6 cellular contexts compared by ENCODE assay signal in genomic region chr11:65096926-65097325, GRCh38. TPM values are rescaled to one million over a fixed set of nuclear protein-coding genes. Genes with fewer than 3 reads are reported as not detected.
DNase-seq lines count a peak whose midpoint lies in the region; FAIRE-seq and TF ChIP-seq lines count a peak whose summit lies in the region.

No MANE protein-coding gene starts in this region.

- H2AK5ac ChIP-seq in H1 (ENCODE audit: low read depth, low read length): no peak overlapping the region

- H4K8ac ChIP-seq in H1 (ENCODE audit: extremely low read depth, insufficient read depth, low read length): no peak overlapping the region; the same call in 1 of the 2 replicates

- POLR2A ChIA-PET in H1 (lab: Charles Lee; ENCODE audit: partially characterized antibody): interaction anchor here (0.7 to 16.8 kb wide), 13 partner anchors 9 to 293 kb away, joined by 3 to 230 read pairs (median 5); partner anchors contain the start of genes ARL2, BATF2, CDCA5 and FAU

- no peaks in the 10 kb centered on the region for H3K9me3 ChIP-seq in H1 (ENCODE audit: insufficient read depth in 2 of 2, low read depth in 1 of 2, low read length in 1 of 2)

- H3K4me3 ChIP-seq in LNCaP clone FGC (ENCODE audit: low read depth, low read length) (peak overlapping the region; percentile 75), H1 (ENCODE audit: extremely low read depth in 1 of 4, insufficient read depth in 2 of 4, low read depth in 3 of 4, low read length in 4 of 4) (peak overlapping the region; percentile 29 to 88 (median 55); a peak in 5 of 8 replicates), skeletal muscle cell (ENCODE audit: low read depth, low read length) (peak overlapping the region; percentile 73)

- H2BK20ac ChIP-seq in H1 (ENCODE audit: low read length): no peak overlapping the region

- no peak overlapping the region for H2BK120ac ChIP-seq in H1 (replicated peaks; ENCODE audit: low read depth, low read length)

- H4K91ac ChIP-seq in H1 (replicated peaks; ENCODE audit: insufficient read length, low read length): no peak overlapping the region

- DNase-seq in LNCaP clone FGC (ENCODE audit: low read depth) (no peak), H1 (ENCODE audit: low read depth in 1 of 2, low spot score in 2 of 2) (no peak), skeletal muscle cell (ENCODE audit: low read depth) (no peak), NCI-H1694 treated with DMSO at 0.1 percent for 48 hours (lab: John Stamatoyannopoulos, UW) (no peak), DMS79 (lab: John Stamatoyannopoulos, UW) (no peak), NOMO-1 (lab: John Stamatoyannopoulos, UW; ENCODE audit: unreplicated experiment in 2 of 2) (no peak)

- no peak overlapping the region for H3K27ac ChIP-seq in H1 (ENCODE audit: low read depth, low read length)

- H3K79me1 ChIP-seq in H1 (ENCODE audit: low read depth, low read length): peaks cover 2% of the 10 kb centered on the region; the same call in 1 of the 2 replicates

- H2BK5ac ChIP-seq in H1 (ENCODE audit: low read depth, low read length): no peak overlapping the region; the same call in 1 of the 2 replicates

- peaks cover 0 to 3% (median 0%) of the 10 kb centered on the region in 4 experiments; a peak in 1 of 8 replicates for H3K36me3 ChIP-seq in H1 (ENCODE audit: control insufficient read depth in 2 of 4, insufficient read depth in 4 of 4, low read length in 3 of 4)

- H3K56ac ChIP-seq in H1 (replicated peaks; ENCODE audit: insufficient read length, low read depth, low read length): no peak overlapping the region

- peak overlapping the region; percentile 53 to 64 for H3K4me2 ChIP-seq in H1 (ENCODE audit: insufficient read depth in 1 of 2, low read depth in 2 of 2, low read length in 2 of 2)

- no peak for FAIRE-seq in H1 (lab: Jason Lieb, UNC)

- no peak overlapping the region for H3K4ac ChIP-seq in H1 (replicated peaks; ENCODE audit: insufficient read length, low read depth, low read length)

- no peak overlapping the region for H3K9ac ChIP-seq in H1 (replicated peaks in 1 of 4; ENCODE audit: extremely low read depth in 1 of 4, low read depth in 3 of 4, low read length in 3 of 4)

- no peaks in the 10 kb centered on the region for H3K27me3 ChIP-seq in H1 (replicated peaks in 1 of 4; ENCODE audit: control insufficient read depth in 3 of 4, extremely low read depth in 1 of 4, insufficient read depth in 3 of 4, low read length in 3 of 4)

- no peaks in the 10 kb centered on the region for H3K23me2 ChIP-seq in H1 (ENCODE audit: low read depth, low read length)

- no peak overlapping the region for H4K5ac ChIP-seq in H1 (ENCODE audit: insufficient read length, low read depth, low read length)

- TF ChIP-seq RAD21 in H1 (IDR thresholded peaks at IDR 0.05 in 1 of 2, conservative IDR thresholded peaks at IDR 0.05 in 1 of 2; ENCODE audit: low read depth in 2 of 2, low read length in 2 of 2): no peak

- no peak overlapping the region for H2BK15ac ChIP-seq in H1 (ENCODE audit: low read length)

- TF ChIP-seq CTCF in LNCaP clone FGC (IDR thresholded peaks at IDR 0.05; ENCODE audit: control insufficient read depth, extremely low read depth, insufficient read depth): no peak
- no peak for TF ChIP-seq CTCF in H1 (IDR thresholded peaks at IDR 0.05; ENCODE audit: control extremely low read depth in 1 of 3, insufficient read depth in 1 of 3, low read depth in 1 of 3, low read length in 3 of 3)

- H2AFZ ChIP-seq in H1 (ENCODE audit: low read length): no peak overlapping the region

- H3K79me2 ChIP-seq in H1 (ENCODE audit: control insufficient read depth in 1 of 2, insufficient read depth in 2 of 2, low read length in 2 of 2): peaks cover 0 to 13% of the 10 kb centered on the region in 2 experiments; a peak in 1 of 4 replicates

- TF ChIP-seq EP300 in H1 (IDR thresholded peaks at IDR 0.05; ENCODE audit: borderline replicate concordance in 1 of 2, low read depth in 2 of 2, low read length in 2 of 2): no peak

- CTCF ChIA-PET in H1 (lab: Charles Lee; ENCODE audit: partially characterized antibody): interaction anchor here (4.4 kb wide), 1 partner anchor 14 kb away, joined by 85 read pairs; the partner anchor contains the start of gene TM7SF2

- peaks cover 0 to 6% (median 4%) of the 10 kb centered on the region in 4 experiments; a peak in 6 of 7 replicates for H3K4me1 ChIP-seq in H1 (replicated peaks in 1 of 4; ENCODE audit: control insufficient read depth in 3 of 4, insufficient read depth in 4 of 4, low read length in 3 of 4)

- H3K23ac ChIP-seq in H1 (ENCODE audit: insufficient read length): no peak overlapping the region

- H3K18ac ChIP-seq in H1 (ENCODE audit: extremely low read depth, low read length): no peak overlapping the region

- peaks cover 0 to 3% of the 10 kb centered on the region in 2 experiments for H4K20me1 ChIP-seq in H1 (replicated peaks in 1 of 2; ENCODE audit: control insufficient read depth in 1 of 2, insufficient read depth in 2 of 2, low read length in 2 of 2)

- H3K14ac ChIP-seq in H1 (ENCODE audit: insufficient read length): no peak overlapping the region

- no peak for TF ChIP-seq POLR2A in H1 (IDR thresholded peaks at IDR 0.05; ENCODE audit: control extremely low read depth in 1 of 2, low read depth in 2 of 2, low read length in 2 of 2)

- WGBS in H1 (ENCODE audit: extremely low coverage in 1 of 2, insufficient coverage in 1 of 2, insufficient read length in 1 of 2, insufficient replicate concordance in 2 of 2, low coverage in 1 of 2, low lambda C conversion rate in 2 of 2, missing lambda C conversion rate in 1 of 2), 2 experiments: 88% methylated on average over 8 of the region's 8 CpGs; no CpG with 5 or more reads in 1 of the 2 experiments

- no peak overlapping the region for H2BK12ac ChIP-seq in H1 (ENCODE audit: low read depth, low read length)

TF ChIP-seq in H1, 55 proteins besides CTCF, POLR2A, EP300 and RAD21 (continues in another document):
- no peak for TF ChIP-seq CEBPB (IDR thresholded peaks at IDR 0.05; ENCODE audit: low read depth, low read length)
- TF ChIP-seq KDM5A (IDR thresholded peaks at IDR 0.05; ENCODE audit: low read length): no peak
- no peak for TF ChIP-seq FOSL1 (IDR thresholded peaks at IDR 0.05; ENCODE audit: insufficient read depth, low read depth, low read length)
- no peak for TF ChIP-seq JUN (IDR thresholded peaks at IDR 0.05; ENCODE audit: low read depth, low read length)
- TF ChIP-seq HDAC6 (IDR thresholded peaks at IDR 0.05; ENCODE audit: low read depth, low read length): no peak
- TF ChIP-seq SP2 (IDR thresholded peaks at IDR 0.05; ENCODE audit: low read length): no peak

RNA-seq across cellular contexts. Expression of gene VPS51, which starts 0.9 kb away (rescaled TPM):
- 97.4 and 108 TPM in 2 replicates for total RNA-seq in H1 (2021; fragmentation: NEBNext Ultra II Directional; extraction: Animal tissue kit (Norgen Biotek cat#: 25700))
- polyA plus RNA-seq in H1 (2011; rRNA removed): 142 and 193 TPM in 2 replicates
- polyA plus RNA-seq in H1 (2011; cell fraction: cytosol; rRNA removed): 143 TPM
- 268 TPM for polyA plus RNA-seq in H1 (2011; cell fraction: nucleus; rRNA removed)
- polyA plus RNA-seq in H1 (2012, experiment 1 of 2): 70.1 to 114 TPM (median 112 TPM) in 4 replicates
- 116 TPM for polyA plus RNA-seq in H1 (2012, experiment 2 of 2)
- 43.6 TPM for polyA plus RNA-seq in H1 (2013, experiment 1 of 2)
- polyA plus RNA-seq in H1 (2013, experiment 2 of 2): 40.8 TPM
- polyA minus RNA-seq in H1 (2011; rRNA and poly(A)+ RNA removed): 146 and 170 TPM in 2 replicates
- 231 TPM for polyA minus RNA-seq in H1 (2011; cell fraction: cytosol; rRNA and poly(A)+ RNA removed)
- polyA minus RNA-seq in H1 (2011; cell fraction: nucleus; rRNA and poly(A)+ RNA removed): 108 TPM

RNA-seq across cellular contexts. Expression of gene ZFPL1, which starts 12.9 kb away (rescaled TPM):
- total RNA-seq in H1 (2021; fragmentation: NEBNext Ultra II Directional; extraction: Animal tissue kit (Norgen Biotek cat#: 25700)): 21.4 and 21.5 TPM in 2 replicates
- 76.8 and 103 TPM in 2 replicates for polyA plus RNA-seq in H1 (2011; rRNA removed)
- 34.0 TPM for polyA plus RNA-seq in H1 (2011; cell fraction: cytosol; rRNA removed)
- 53.5 TPM for polyA plus RNA-seq in H1 (2011; cell fraction: nucleus; rRNA removed)
- polyA plus RNA-seq in H1 (2012, experiment 1 of 2): 18.1 to 31.4 TPM (median 28.3 TPM) in 4 replicates
- 36.8 TPM for polyA plus RNA-seq in H1 (2012, experiment 2 of 2)
- polyA plus RNA-seq in H1 (2013, experiment 1 of 2): 29.6 TPM
- 26.8 TPM for polyA plus RNA-seq in H1 (2013, experiment 2 of 2)
- polyA minus RNA-seq in H1 (2011; rRNA and poly(A)+ RNA removed): 20.3 and 23.4 TPM in 2 replicates
- polyA minus RNA-seq in H1 (2011; cell fraction: cytosol; rRNA and poly(A)+ RNA removed): 13.9 TPM
- polyA minus RNA-seq in H1 (2011; cell fraction: nucleus; rRNA and poly(A)+ RNA removed): 21.1 TPM

RNA-seq across cellular contexts. Expression of gene CDCA5, which starts 13.1 kb away (rescaled TPM):
- 87.0 and 90.0 TPM in 2 replicates for total RNA-seq in H1 (2021; fragmentation: NEBNext Ultra II Directional; extraction: Animal tissue kit (Norgen Biotek cat#: 25700))
- polyA plus RNA-seq in H1 (2011; rRNA removed): 39.2 and 53.7 TPM in 2 replicates
- 60.2 TPM for polyA plus RNA-seq in H1 (2011; cell fraction: cytosol; rRNA removed)
- polyA plus RNA-seq in H1 (2011; cell fraction: nucleus; rRNA removed): 77.0 TPM
- polyA plus RNA-seq in H1 (2012, experiment 1 of 2): 76.4 to 81.1 TPM (median 78.9 TPM) in 4 replicates
- polyA plus RNA-seq in H1 (2012, experiment 2 of 2): 74.2 TPM
- polyA plus RNA-seq in H1 (2013, experiment 1 of 2): 48.2 TPM
- 49.9 TPM for polyA plus RNA-seq in H1 (2013, experiment 2 of 2)
- polyA minus RNA-seq in H1 (2011; rRNA and poly(A)+ RNA removed): 35.7 and 48.7 TPM in 2 replicates
- 26.7 TPM for polyA minus RNA-seq in H1 (2011; cell fraction: cytosol; rRNA and poly(A)+ RNA removed)
- polyA minus RNA-seq in H1 (2011; cell fraction: nucleus; rRNA and poly(A)+ RNA removed): 34.7 TPM

RNA-seq across cellular contexts. Expression of gene TM7SF2, which starts 14.7 kb away (rescaled TPM):
- 40.1 and 42.4 TPM in 2 replicates for total RNA-seq in H1 (2021; fragmentation: NEBNext Ultra II Directional; extraction: Animal tissue kit (Norgen Biotek cat#: 25700))
- 96.0 and 141 TPM in 2 replicates for polyA plus RNA-seq in H1 (2011; rRNA removed)
- polyA plus RNA-seq in H1 (2011; cell fraction: cytosol; rRNA removed): 91.8 TPM
- 166 TPM for polyA plus RNA-seq in H1 (2011; cell fraction: nucleus; rRNA removed)
- 34.5 to 52.8 TPM (median 48.8 TPM) in 4 replicates for polyA plus RNA-seq in H1 (2012, experiment 1 of 2)
- polyA plus RNA-seq in H1 (2012, experiment 2 of 2): 89.3 TPM
- 55.6 TPM for polyA plus RNA-seq in H1 (2013, experiment 1 of 2)
- 68.0 TPM for polyA plus RNA-seq in H1 (2013, experiment 2 of 2)
- polyA minus RNA-seq in H1 (2011; rRNA and poly(A)+ RNA removed): 71.7 and 87.3 TPM in 2 replicates
- 47.7 TPM for polyA minus RNA-seq in H1 (2011; cell fraction: cytosol; rRNA and poly(A)+ RNA removed)
- 73.1 TPM for polyA minus RNA-seq in H1 (2011; cell fraction: nucleus; rRNA and poly(A)+ RNA removed)

RNA-seq across cellular contexts. Expression of gene ZNHIT2, which starts 20.6 kb away (rescaled TPM):
- 13.0 and 14.8 TPM in 2 replicates for total RNA-seq in H1 (2021; fragmentation: NEBNext Ultra II Directional; extraction: Animal tissue kit (Norgen Biotek cat#: 25700))
- 16.1 and 23.4 TPM in 2 replicates for polyA plus RNA-seq in H1 (2011; rRNA removed)
- 13.9 TPM for polyA plus RNA-seq in H1 (2011; cell fraction: cytosol; rRNA removed)
- polyA plus RNA-seq in H1 (2011; cell fraction: nucleus; rRNA removed): 12.5 TPM
- 6.3 to 11.6 TPM (median 10.7 TPM) in 4 replicates for polyA plus RNA-seq in H1 (2012, experiment 1 of 2)
- polyA plus RNA-seq in H1 (2012, experiment 2 of 2): 12.3 TPM
- polyA plus RNA-seq in H1 (2013, experiment 1 of 2): 6.8 TPM
- 7.0 TPM for polyA plus RNA-seq in H1 (2013, experiment 2 of 2)
- polyA minus RNA-seq in H1 (2011; rRNA and poly(A)+ RNA removed): 1.8 and 1.9 TPM in 2 replicates
- 9.0 TPM for polyA minus RNA-seq in H1 (2011; cell fraction: cytosol; rRNA and poly(A)+ RNA removed)
- 14.0 TPM for polyA minus RNA-seq in H1 (2011; cell fraction: nucleus; rRNA and poly(A)+ RNA removed)
